19 cellular contexts compared by ENCODE assay signal in the genomic region with DNA sequence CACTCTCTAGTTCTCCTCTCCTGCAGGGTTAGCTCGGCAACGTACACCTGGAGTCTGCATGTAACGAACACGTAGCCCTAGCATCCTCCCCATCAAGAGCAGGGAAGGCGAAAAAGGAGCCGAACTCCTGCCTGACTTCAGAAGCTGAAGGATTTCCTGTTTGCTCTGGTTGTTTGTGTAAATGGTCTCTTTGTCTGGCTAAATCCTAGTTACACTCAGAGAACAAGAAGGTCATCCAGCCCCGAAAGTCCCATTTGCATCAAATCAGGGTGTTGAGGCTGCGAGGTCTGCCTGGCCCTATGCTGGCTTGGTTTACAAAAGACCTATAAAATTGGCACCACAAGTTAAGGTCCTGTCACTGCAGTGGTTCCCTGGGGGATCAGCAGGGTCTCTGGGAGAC.
DNase-seq lines count a peak whose midpoint lies in the region; FAIRE-seq and TF ChIP-seq lines count a peak whose summit lies in the region.
"Had no signal": no experiment of that assay in that cellular context is flagged by ENCODE, and none has a peak within 500 bp of the region (broad histone marks: within the 10 kb centered on the region; RNA-seq: fewer than 3 reads in every experiment).

No MANE protein-coding gene starts in this region.

- H3K27ac ChIP-seq in substantia nigra (ENCODE audit: low read depth, low read length, poor library complexity, severe bottlenecking) (peak overlapping the region; percentile 17), ascending aorta (no peak overlapping the region)
- H3K27ac ChIP-seq: breast epithelium, hepatocyte had no signal

- peaks cover 9% of the 10 kb centered on the region for H3K4me1 Mint-ChIP-seq in activated naive CD4-positive, alpha-beta T cell treated with anti-CD3 and anti-CD28 coated beads, Interleukin-2, amount 50 U/mL, for 24 hours
- H3K4me1 Mint-ChIP-seq in activated naive CD4-positive, alpha-beta T cell treated with anti-CD3 and anti-CD28 coated beads for 36 hours (ENCODE audit: low read depth): peaks cover 3% of the 10 kb centered on the region
- H3K4me1 Mint-ChIP-seq: CD8-positive, alpha-beta memory T cell had no signal

- peaks cover 9% of the 10 kb centered on the region for H3K36me3 Mint-ChIP-seq in activated naive CD4-positive, alpha-beta T cell treated with anti-CD3 and anti-CD28 coated beads, Interleukin-2, amount 50 U/mL, for 24 hours
- H3K36me3 Mint-ChIP-seq in activated naive CD4-positive, alpha-beta T cell treated with anti-CD3 and anti-CD28 coated beads for 36 hours (ENCODE audit: low read depth): peaks cover 43% of the 10 kb centered on the region

- TF ChIP-seq CTCF in ascending aorta (IDR thresholded peaks at IDR 0.05): no peak

- DNase-seq in activated naive CD4-positive, alpha-beta T cell treated with anti-CD3 and anti-CD28 coated beads for 36 hours: no peak
- peak; percentile 65 for DNase-seq in NCI-H2196 (lab: John Stamatoyannopoulos, UW; ENCODE audit: unreplicated experiment)
- peak; percentile 39 for DNase-seq in iris pigment epithelial cell (ENCODE audit: low read depth)
- DNase-seq in substantia nigra (lab: John Stamatoyannopoulos, UW): peak in 22 of 49 donors; percentile 8 to 70 (median 25)
- no peak for DNase-seq in HTR-8/SVneo (ENCODE audit: insufficient read length, low spot score)
- no peak for DNase-seq in ascending aorta (ENCODE audit: low spot score in 2 of 2)
- DNase-seq in glomerular visceral epithelial cell (ENCODE audit: extremely low spot score): no peak
- DNase-seq: activated CD4-positive, alpha-beta T cell treated with anti-CD3 and anti-CD28 coated beads for 4 hours; activated CD8-positive, alpha-beta memory T cell treated with anti-CD3 and anti-CD28 coated beads, Interleukin-2, amount 50 U/mL, for 4 hours; activated naive CD8-positive, alpha-beta T cell treated with anti-CD3 and anti-CD28 coated beads, Interleukin-2, amount 10 ng/mL, durations not matched to agents 7 days and 5 days; CD8-positive, alpha-beta memory T cell; mesenchymal stem cell; NCI-H1436; NCI-H748 treated with DMSO at 0.1 percent for 48 hours; right cardiac atrium had no signal

- no peak overlapping the region for H3K4me3 Mint-ChIP-seq in activated naive CD4-positive, alpha-beta T cell treated with anti-CD3 and anti-CD28 coated beads, Interleukin-2, amount 50 U/mL, for 24 hours
- H3K4me3 Mint-ChIP-seq in activated naive CD4-positive, alpha-beta T cell treated with anti-CD3 and anti-CD28 coated beads for 36 hours: no peak overlapping the region
- H3K4me3 Mint-ChIP-seq: activated naive CD8-positive, alpha-beta T cell treated with anti-CD3 and anti-CD28 coated beads, Interleukin-2, amount 10 ng/mL, durations not matched to agents 7 days and 5 days; CD8-positive, alpha-beta memory T cell had no signal

- intact Hi-C loops in activated naive CD4-positive, alpha-beta T cell treated with anti-CD3 and anti-CD28 coated beads for 36 hours (cut with micrococcal nuclease): no loop called here
- intact Hi-C loops in ascending aorta (cut with DNase I): no loop called here

- H3K27me3 ChIP-seq in ascending aorta: no peaks in the 10 kb centered on the region
- H3K27me3 ChIP-seq: breast epithelium, hepatocyte had no signal

- CTCF ChIA-PET in activated naive CD4-positive, alpha-beta T cell treated with anti-CD3 and anti-CD28 coated beads for 36 hours (lab: Charles Lee): no interaction called here

- H3K27ac Mint-ChIP-seq in activated naive CD4-positive, alpha-beta T cell treated with anti-CD3 and anti-CD28 coated beads, Interleukin-2, amount 50 U/mL, for 24 hours: peak overlapping the region; percentile 35
- no peak overlapping the region for H3K27ac Mint-ChIP-seq in activated naive CD4-positive, alpha-beta T cell treated with anti-CD3 and anti-CD28 coated beads for 36 hours
- H3K27ac Mint-ChIP-seq: activated naive CD8-positive, alpha-beta T cell treated with anti-CD3 and anti-CD28 coated beads, Interleukin-2, amount 10 ng/mL, durations not matched to agents 7 days and 5 days had no signal

- no peak overlapping the region for H3K4me3 ChIP-seq in ascending aorta
- H3K4me3 ChIP-seq: breast epithelium, hepatocyte had no signal

- no peak for FAIRE-seq in HTR-8/SVneo (lab: Jason Lieb, UNC)
- FAIRE-seq: keratinocyte had no signal

- H3K9me3 ChIP-seq in ascending aorta: no peaks in the 10 kb centered on the region
- H3K9me3 ChIP-seq: breast epithelium had no signal

- peaks cover 0 to 1% of the 10 kb centered on the region in 2 donors for H3K4me1 ChIP-seq in ascending aorta
- H3K4me1 ChIP-seq: breast epithelium had no signal

- no peaks in the 10 kb centered on the region for H3K27me3 Mint-ChIP-seq in activated naive CD4-positive, alpha-beta T cell treated with anti-CD3 and anti-CD28 coated beads, Interleukin-2, amount 50 U/mL, for 24 hours
- H3K27me3 Mint-ChIP-seq in activated naive CD4-positive, alpha-beta T cell treated with anti-CD3 and anti-CD28 coated beads for 36 hours (ENCODE audit: low read depth): no peaks in the 10 kb centered on the region
- H3K27me3 Mint-ChIP-seq: activated naive CD8-positive, alpha-beta T cell treated with anti-CD3 and anti-CD28 coated beads, Interleukin-2, amount 10 ng/mL, durations not matched to agents 7 days and 5 days had no signal

- no peaks in the 10 kb centered on the region for H3K9me3 Mint-ChIP-seq in activated naive CD4-positive, alpha-beta T cell treated with anti-CD3 and anti-CD28 coated beads, Interleukin-2, amount 50 U/mL, for 24 hours
- no peaks in the 10 kb centered on the region for H3K9me3 Mint-ChIP-seq in activated naive CD4-positive, alpha-beta T cell treated with anti-CD3 and anti-CD28 coated beads for 36 hours
- H3K9me3 Mint-ChIP-seq: activated naive CD8-positive, alpha-beta T cell treated with anti-CD3 and anti-CD28 coated beads, Interleukin-2, amount 10 ng/mL, durations not matched to agents 7 days and 5 days; CD8-positive, alpha-beta memory T cell had no signal

- H3K36me3 ChIP-seq in ascending aorta: peaks cover 62 to 64% of the 10 kb centered on the region in 2 donors

Comparison
In these comparisons a context has a peak if more than half of its experiments do, and no peak if none do; other contexts are left out.
1. DNase-seq: peak in NCI-H2196 (single experiment) and iris pigment epithelial cell (single experiment); none in activated naive CD4-positive, alpha-beta T cell treated with anti-CD3 and anti-CD28 coated beads for 36 hours (single experiment), HTR-8/SVneo (single experiment), ascending aorta (0 of 2) and glomerular visceral epithelial cell (single experiment).